In genomic region chr1:247487057-247487456, GRCh38 we compare ENCODE assay signal across 1 cellular context.
TF ChIP-seq lines count a peak whose summit lies in the region.

No MANE protein-coding gene starts in this region.

TF ChIP-seq in K562, 482 proteins besides CTCF, POLR2A, EP300 and RAD21:
- peak; percentile 85 for TF ChIP-seq DEAF1 (CRISPR knock-in tag; IDR thresholded peaks at IDR 0.05)
- no peak for TF ChIP-seq TAF1 (IDR thresholded peaks at IDR 0.05; ENCODE audit: control insufficient read depth, extremely low read depth, insufficient read depth, low read length, severe bottlenecking)
- no peak for TF ChIP-seq ZNF384 (IDR thresholded peaks at IDR 0.05; ENCODE audit: low read depth, low read length)
- TF ChIP-seq SMC3 (conservative IDR thresholded peaks at IDR 0.05; ENCODE audit: insufficient read depth, low read depth, low read length) = peak; percentile 69; the same call in 1 of the 2 replicates
- TF ChIP-seq HMG20B (CRISPR knock-in tag; IDR thresholded peaks at IDR 0.05) = no peak
TF ChIP-seq in K562: peak in this region for 2.
